Comparison of ENCODE assay signal across 2 cellular contexts in the genomic region with DNA sequence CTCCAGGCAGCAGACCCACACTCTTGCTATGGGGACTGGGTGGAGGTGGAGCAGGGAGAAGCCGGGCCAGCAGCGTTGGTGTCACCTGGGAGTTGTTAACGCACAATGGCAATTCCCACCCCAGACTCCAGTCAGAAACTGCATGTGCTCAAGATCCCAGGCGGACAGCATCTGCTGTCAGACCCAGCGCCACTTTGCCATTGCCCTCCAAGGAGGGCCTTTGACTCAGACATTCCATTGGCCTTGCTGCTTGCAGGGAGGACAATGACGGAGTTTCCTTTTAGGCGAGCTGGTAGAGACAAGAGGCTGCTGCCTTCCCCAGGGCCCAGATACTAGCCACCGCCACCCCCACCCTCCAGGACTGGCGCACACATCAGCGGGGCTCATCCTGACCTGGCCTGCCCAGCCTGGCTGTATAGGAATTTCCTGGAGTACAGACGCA.
A peak's percentile ranks its signal among the peaks of the same experiment; 100 is the strongest.
TF ChIP-seq lines count a peak whose summit lies in the region.

No MANE protein-coding gene starts in this region.

TF ChIP-seq in HCT116, 20 proteins besides CTCF, POLR2A, EP300 and RAD21:
- TF ChIP-seq ELF1 (IDR thresholded peaks at IDR 0.05; ENCODE audit: borderline replicate concordance, low read depth), result no peak
- no peak for TF ChIP-seq EGR1 (IDR thresholded peaks at IDR 0.05; ENCODE audit: low read depth)
- TF ChIP-seq, protein P1, sequence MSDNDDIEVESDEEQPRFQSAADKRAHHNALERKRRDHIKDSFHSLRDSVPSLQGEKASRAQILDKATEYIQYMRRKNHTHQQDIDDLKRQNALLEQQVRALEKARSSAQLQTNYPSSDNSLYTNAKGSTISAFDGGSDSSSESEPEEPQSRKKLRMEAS (IDR thresholded peaks at IDR 0.05), result no peak
- TF ChIP-seq TCF7L2 (IDR thresholded peaks at IDR 0.05; ENCODE audit: borderline replicate concordance, extremely low read depth, insufficient read depth, insufficient read length), result no peak
- TF ChIP-seq POLR2AphosphoS5 (IDR thresholded peaks at IDR 0.05; ENCODE audit: low read depth, low read length), result no peak
- TF ChIP-seq, protein P2, sequence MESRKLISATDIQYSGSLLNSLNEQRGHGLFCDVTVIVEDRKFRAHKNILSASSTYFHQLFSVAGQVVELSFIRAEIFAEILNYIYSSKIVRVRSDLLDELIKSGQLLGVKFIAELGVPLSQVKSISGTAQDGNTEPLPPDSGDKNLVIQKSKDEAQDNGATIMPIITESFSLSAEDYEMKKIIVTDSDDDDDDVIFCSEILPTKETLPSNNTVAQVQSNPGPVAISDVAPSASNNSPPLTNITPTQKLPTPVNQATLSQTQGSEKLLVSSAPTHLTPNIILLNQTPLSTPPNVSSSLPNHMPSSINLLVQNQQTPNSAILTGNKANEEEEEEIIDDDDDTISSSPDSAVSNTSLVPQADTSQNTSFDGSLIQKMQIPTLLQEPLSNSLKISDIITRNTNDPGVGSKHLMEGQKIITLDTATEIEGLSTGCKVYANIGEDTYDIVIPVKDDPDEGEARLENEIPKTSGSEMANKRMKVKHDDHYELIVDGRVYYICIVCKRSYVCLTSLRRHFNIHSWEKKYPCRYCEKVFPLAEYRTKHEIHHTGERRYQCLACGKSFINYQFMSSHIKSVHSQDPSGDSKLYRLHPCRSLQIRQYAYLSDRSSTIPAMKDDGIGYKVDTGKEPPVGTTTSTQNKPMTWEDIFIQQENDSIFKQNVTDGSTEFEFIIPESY (IDR thresholded peaks at IDR 0.05; ENCODE audit: extremely low read depth, insufficient replicate concordance, low read length), result no peak
- TF ChIP-seq SP1 (IDR thresholded peaks at IDR 0.05; ENCODE audit: low read depth), result no peak
- TF ChIP-seq ZNF274 (IDR thresholded peaks at IDR 0.05; ENCODE audit: low read depth, low read length), result no peak
- TF ChIP-seq JUND (IDR thresholded peaks at IDR 0.05), result no peak
- no peak for TF ChIP-seq EZH2 (IDR thresholded peaks at IDR 0.05)
- TF ChIP-seq CEBPB (IDR thresholded peaks at IDR 0.05; ENCODE audit: low read depth), result no peak
- TF ChIP-seq SRF (IDR thresholded peaks at IDR 0.05; ENCODE audit: low read depth), result no peak
- no peak for TF ChIP-seq FOSL1 (IDR thresholded peaks at IDR 0.05; ENCODE audit: low read depth)
- no peak for TF ChIP-seq CBX3 (IDR thresholded peaks at IDR 0.05; ENCODE audit: low read depth)
TF ChIP-seq in HCT116: peak in this region for 0.

TF ChIP-seq in K562, 482 proteins besides CTCF, POLR2A, EP300 and RAD21:
- TF ChIP-seq, protein P3, sequence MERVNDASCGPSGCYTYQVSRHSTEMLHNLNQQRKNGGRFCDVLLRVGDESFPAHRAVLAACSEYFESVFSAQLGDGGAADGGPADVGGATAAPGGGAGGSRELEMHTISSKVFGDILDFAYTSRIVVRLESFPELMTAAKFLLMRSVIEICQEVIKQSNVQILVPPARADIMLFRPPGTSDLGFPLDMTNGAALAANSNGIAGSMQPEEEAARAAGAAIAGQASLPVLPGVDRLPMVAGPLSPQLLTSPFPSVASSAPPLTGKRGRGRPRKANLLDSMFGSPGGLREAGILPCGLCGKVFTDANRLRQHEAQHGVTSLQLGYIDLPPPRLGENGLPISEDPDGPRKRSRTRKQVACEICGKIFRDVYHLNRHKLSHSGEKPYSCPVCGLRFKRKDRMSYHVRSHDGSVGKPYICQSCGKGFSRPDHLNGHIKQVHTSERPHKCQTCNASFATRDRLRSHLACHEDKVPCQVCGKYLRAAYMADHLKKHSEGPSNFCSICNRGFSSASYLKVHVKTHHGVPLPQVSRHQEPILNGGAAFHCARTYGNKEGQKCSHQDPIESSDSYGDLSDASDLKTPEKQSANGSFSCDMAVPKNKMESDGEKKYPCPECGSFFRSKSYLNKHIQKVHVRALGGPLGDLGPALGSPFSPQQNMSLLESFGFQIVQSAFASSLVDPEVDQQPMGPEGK (CRISPR knock-in tag; IDR thresholded peaks at IDR 0.05; ENCODE audit: borderline replicate concordance), result no peak
- TF ChIP-seq BRCA1 (IDR thresholded peaks at IDR 0.05), result no peak
- no peak for TF ChIP-seq BRCA1 (CRISPR knock-in tag; IDR thresholded peaks at IDR 0.05)
- TF ChIP-seq, protein P4, sequence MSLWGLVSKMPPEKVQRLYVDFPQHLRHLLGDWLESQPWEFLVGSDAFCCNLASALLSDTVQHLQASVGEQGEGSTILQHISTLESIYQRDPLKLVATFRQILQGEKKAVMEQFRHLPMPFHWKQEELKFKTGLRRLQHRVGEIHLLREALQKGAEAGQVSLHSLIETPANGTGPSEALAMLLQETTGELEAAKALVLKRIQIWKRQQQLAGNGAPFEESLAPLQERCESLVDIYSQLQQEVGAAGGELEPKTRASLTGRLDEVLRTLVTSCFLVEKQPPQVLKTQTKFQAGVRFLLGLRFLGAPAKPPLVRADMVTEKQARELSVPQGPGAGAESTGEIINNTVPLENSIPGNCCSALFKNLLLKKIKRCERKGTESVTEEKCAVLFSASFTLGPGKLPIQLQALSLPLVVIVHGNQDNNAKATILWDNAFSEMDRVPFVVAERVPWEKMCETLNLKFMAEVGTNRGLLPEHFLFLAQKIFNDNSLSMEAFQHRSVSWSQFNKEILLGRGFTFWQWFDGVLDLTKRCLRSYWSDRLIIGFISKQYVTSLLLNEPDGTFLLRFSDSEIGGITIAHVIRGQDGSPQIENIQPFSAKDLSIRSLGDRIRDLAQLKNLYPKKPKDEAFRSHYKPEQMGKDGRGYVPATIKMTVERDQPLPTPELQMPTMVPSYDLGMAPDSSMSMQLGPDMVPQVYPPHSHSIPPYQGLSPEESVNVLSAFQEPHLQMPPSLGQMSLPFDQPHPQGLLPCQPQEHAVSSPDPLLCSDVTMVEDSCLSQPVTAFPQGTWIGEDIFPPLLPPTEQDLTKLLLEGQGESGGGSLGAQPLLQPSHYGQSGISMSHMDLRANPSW (CRISPR knock-in tag; IDR thresholded peaks at IDR 0.05), result no peak
- no peak for TF ChIP-seq TOE1 (IDR thresholded peaks at IDR 0.05; ENCODE audit: borderline replicate concordance)
- TF ChIP-seq TOE1 (CRISPR knock-in tag; IDR thresholded peaks at IDR 0.05; ENCODE audit: borderline replicate concordance, low read depth), result 0 out of 2 replicates have a peak, but pooled peaks have one; percentile 40
- no peak for TF ChIP-seq ADNP (tag; IDR thresholded peaks at IDR 0.05)
- TF ChIP-seq RAD51 (IDR thresholded peaks at IDR 0.05; ENCODE audit: borderline replicate concordance, low read depth), result no peak
- no peak for TF ChIP-seq PCBP1 (IDR thresholded peaks at IDR 0.05; ENCODE audit: low read depth, low read length, poor library complexity, severe bottlenecking)
- TF ChIP-seq C11orf30 (IDR thresholded peaks at IDR 0.05; ENCODE audit: low read depth), result no peak
- no peak for TF ChIP-seq ASH1L (IDR thresholded peaks at IDR 0.05; ENCODE audit: borderline replicate concordance, low read depth, partially characterized antibody)
